In genomic region chr18:23587220-23587642, GRCh38 we compare ENCODE assay signal across 8 cellular contexts. TPM values are rescaled to one million over a fixed set of nuclear protein-coding genes. Genes with fewer than 3 reads are reported as not detected.
DNase-seq lines count a peak whose midpoint lies in the region; ATAC-seq and TF ChIP-seq lines count a peak whose summit lies in the region.

No MANE protein-coding gene starts in this region.

- H3K27me3 ChIP-seq in heart right ventricle (peaks cover 0 to 12% (median 0%) of the 10 kb centered on the region in 7 donors), adrenal gland (no peaks in the 10 kb centered on the region), vagina (no peaks in the 10 kb centered on the region)

- intact Hi-C loops in heart right ventricle (cut with DNase I) (loop anchor here in 9 of 10 donors (1.0 to 5.0 kb wide), 6 partner anchors 70 to 135 kb away; partner anchors contain the start of genes RMC1 (in 3 of the 9) and RIOK3 (in 1 of the 9)), Right ventricle myocardium inferior (cut with DNase I) (loop anchor here (5.0 kb wide), 1 partner anchor 85 kb away; the partner anchor contains the start of gene RMC1), adrenal gland (cut with DNase I) (loop anchor here in 1 of 2 donors (5.0 kb wide), 1 partner anchor 70 kb away; no protein-coding TSS in a partner anchor), vagina (cut with DNase I) (loop anchor here (5.0 kb wide), 1 partner anchor 85 kb away; the partner anchor contains the start of gene RMC1)

- TF ChIP-seq CTCF in heart right ventricle (IDR thresholded peaks at IDR 0.05) (peak in 2 of 9 donors; percentile 7 to 25), adrenal gland (IDR thresholded peaks at IDR 0.05) (peak in 4 of 6 experiments; percentile 0 to 52 (median 24)), vagina (IDR thresholded peaks at IDR 0.05) (no peak)

- H3K9me3 ChIP-seq in heart right ventricle (no peaks in the 10 kb centered on the region), adrenal gland (replicated peaks in 1 of 3) (no peaks in the 10 kb centered on the region), mesodermal cell (ENCODE audit: control insufficient read depth, low read length) (no peaks in the 10 kb centered on the region), vagina (no peaks in the 10 kb centered on the region)

- peaks cover 0 to 41% (median 24%) of the 10 kb centered on the region in 9 donors for H3K4me1 ChIP-seq in heart right ventricle
- peaks cover 0 to 33% of the 10 kb centered on the region in 2 donors for H3K4me1 ChIP-seq in adrenal gland (replicated peaks in 1 of 2)
- peaks cover 16% of the 10 kb centered on the region for H3K4me1 ChIP-seq in mesodermal cell (ENCODE audit: control insufficient read depth, insufficient read depth, low read length, poor library complexity, severe bottlenecking)
- H3K4me1 ChIP-seq in vagina, result peaks cover 35% of the 10 kb centered on the region

- ATAC-seq in heart right ventricle (no peak), Right ventricle myocardium inferior (no peak), GM21367 (IDR thresholded peaks at IDR 0.05; ENCODE audit: unreplicated experiment) (no peak), GM21786 (IDR thresholded peaks at IDR 0.05; ENCODE audit: unreplicated experiment) (no peak)

- H3K27ac ChIP-seq in heart right ventricle (peak overlapping the region; percentile 94 to 100 (median 98)), adrenal gland (peak overlapping the region in 2 of 5 donors; percentile 99 to 100), mesodermal cell (ENCODE audit: low read depth, low read length, severe bottlenecking) (peak overlapping the region; percentile 100), vagina (peak overlapping the region; percentile 99)

- DNase-seq in heart right ventricle (no peak), Right ventricle myocardium inferior (ENCODE audit: missing footprints) (no peak), adrenal gland (peak in 2 of 7 donors; percentile 39 to 42), vagina (ENCODE audit: extremely low spot score in 2 of 2) (peak in 1 of 2 donors; percentile 91), NCI-H2029 treated with DMSO at 0.1 percent for 48 hours (lab: John Stamatoyannopoulos, UW) (no peak)

- TF ChIP-seq POLR2A in adrenal gland (IDR thresholded peaks at IDR 0.05) (no peak), vagina (IDR thresholded peaks at IDR 0.05) (no peak)

- H3K36me3 ChIP-seq in heart right ventricle (peaks cover 0 to 2% (median 0%) of the 10 kb centered on the region in 9 donors), adrenal gland (replicated peaks in 1 of 2) (no peaks in the 10 kb centered on the region), mesodermal cell (ENCODE audit: control insufficient read depth, insufficient read depth, low read length) (peaks cover 22% of the 10 kb centered on the region), vagina (no peaks in the 10 kb centered on the region)

- H3K4me3 ChIP-seq in heart right ventricle, result peak overlapping the region in 9 of 10 donors; percentile 77 to 96 (median 91)
- H3K4me3 ChIP-seq in adrenal gland, result peak overlapping the region in 1 of 4 donors; percentile 84
- peak overlapping the region; percentile 95 for H3K4me3 ChIP-seq in mesodermal cell (ENCODE audit: extremely low read depth, insufficient read depth, low read length, poor library complexity, severe bottlenecking)
- H3K4me3 ChIP-seq in vagina, result peak overlapping the region; percentile 85 to 92

- WGBS in heart right ventricle, 2 donors, result 37 to 43% methylated on average over 7 of the region's 7 CpGs
- WGBS in adrenal gland, 4 donors, result 23 to 38% (median 30%) methylated on average over 7 of the region's 7 CpGs
- WGBS in mesodermal cell (ENCODE audit: insufficient coverage in 2 of 2), 2 experiments, result 63% methylated on average over 6 of the region's 7 CpGs

RNA-seq across cellular contexts. Expression of gene NPC1, which starts 0.9 kb away (rescaled TPM):
- total RNA-seq in heart right ventricle (10 to 100 TPM in 8 of 10 donors, 1 to 10 TPM in 2; 9.7 to 21.2 (median 13.3) TPM), Right ventricle myocardium inferior (10.9 TPM), adrenal gland (1,000 to 10,000 TPM in 1 of 8 donors, 100 to 1,000 TPM in 5, 10 to 100 TPM in 2; 93.6 to 1,631 (median 117) TPM), vagina (89.9 TPM)
- polyA plus RNA-seq in heart right ventricle (10 to 100 TPM in 1 of 2 donors, 1 to 10 TPM in 1; 8.9 to 34.4 TPM), adrenal gland (100 to 1,000 TPM in 1 of 3 donors, 10 to 100 TPM in 2; 38.3 to 361 (median 71.3) TPM)
- 65.3 TPM for polyA plus RNA-seq in mesodermal cell (2013, experiment 1 of 2)
- 53.8 TPM for polyA plus RNA-seq in mesodermal cell (2013, experiment 2 of 2)

Comparison
In these comparisons a context has a peak if more than half of its experiments do, and no peak if none do; other contexts are left out.
1. CTCF ChIP-seq: peak in adrenal gland (4 of 6); none in vagina (0 of 3).